Comparison of ENCODE assay signal across 8 cellular contexts in the genomic region with DNA sequence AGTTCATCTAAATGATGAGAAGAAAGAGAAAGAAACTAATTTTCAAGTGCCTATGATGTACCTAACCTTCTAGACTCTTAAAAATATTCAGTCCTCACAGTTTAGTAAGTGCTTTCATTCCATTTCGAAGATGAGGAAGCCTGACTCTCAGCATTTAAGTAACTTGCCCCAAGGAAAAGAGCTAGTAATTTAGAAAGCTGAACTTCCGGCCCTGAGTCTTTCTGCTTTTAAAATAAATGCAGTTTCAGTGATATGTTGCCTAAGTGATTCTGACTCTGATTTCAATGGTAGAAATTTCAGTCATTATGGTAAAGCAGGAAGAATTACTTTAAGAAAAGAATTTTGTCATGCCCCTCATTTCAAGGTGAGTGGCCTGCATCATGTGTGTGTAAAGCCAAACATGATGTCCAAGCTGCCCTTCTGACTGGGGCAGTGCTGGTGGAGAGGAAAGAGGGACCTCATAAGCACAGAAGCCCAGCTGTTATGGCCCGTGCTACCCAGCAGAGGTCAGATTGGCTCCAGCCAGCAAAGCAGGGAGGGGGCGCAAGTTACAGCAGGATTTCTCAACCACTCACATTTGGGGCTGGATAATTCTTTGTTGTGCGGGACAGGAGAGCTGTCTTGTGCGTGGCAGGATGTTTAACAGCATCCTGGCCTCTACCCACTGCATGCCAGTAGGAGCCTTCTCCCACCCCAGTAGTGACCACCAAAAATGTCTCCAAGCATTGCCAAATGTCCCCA. TPM values are rescaled to one million over a fixed set of nuclear protein-coding genes. Genes with fewer than 3 reads are reported as not detected.
DNase-seq lines count a peak whose midpoint lies in the region; ATAC-seq, FAIRE-seq and TF ChIP-seq lines count a peak whose summit lies in the region.

No MANE protein-coding gene starts in this region.

- no peak overlapping the region for H2BK5ac ChIP-seq in H9 (ENCODE audit: insufficient read length, low read length)

- H3K4me3 ChIP-seq in AG10803 (ENCODE audit: low read length) (no peak overlapping the region), astrocyte (ENCODE audit: insufficient read depth, low read depth, low read length) (no peak overlapping the region), vagina (no peak overlapping the region)

- no peak overlapping the region for H2BK20ac ChIP-seq in H9 (ENCODE audit: low read depth, low read length, poor library complexity, severe bottlenecking)

- no peaks in the 10 kb centered on the region for H4K20me1 ChIP-seq in H9 (ENCODE audit: control insufficient read depth, insufficient read depth, insufficient read length)
- H4K20me1 ChIP-seq in astrocyte (ENCODE audit: insufficient read depth, low read length), result no peaks in the 10 kb centered on the region

- no peaks in the 10 kb centered on the region for H3K36me3 Mint-ChIP-seq in H9 (ENCODE audit: insufficient read depth in 1 of 3, low read depth in 3 of 3)
- H3K36me3 Mint-ChIP-seq in astrocyte (ENCODE audit: low read depth, unreplicated experiment), result no peaks in the 10 kb centered on the region

- ATAC-seq in GM19397 (IDR thresholded peaks at IDR 0.05; ENCODE audit: unreplicated experiment), result no peak

- H3K23ac ChIP-seq in H9 (ENCODE audit: insufficient read length, low read depth, low read length), result no peak overlapping the region

- no peak overlapping the region for H2BK12ac ChIP-seq in H9 (ENCODE audit: insufficient read length, low read depth, low read length)

- H3K9ac ChIP-seq in H9 (ENCODE audit: extremely low read depth, insufficient read length, low read length), result no peak overlapping the region
- H3K9ac ChIP-seq in astrocyte (ENCODE audit: low read length), result no peak overlapping the region

- H2AFZ ChIP-seq in H9 (ENCODE audit: low read length) (no peak overlapping the region), astrocyte (ENCODE audit: low read depth, low read length) (peak overlapping the region; percentile 26)

- no peak overlapping the region for H4K8ac ChIP-seq in H9 (replicated peaks; ENCODE audit: insufficient read length, low read depth, low read length)

- no peak for FAIRE-seq in astrocyte (lab: Jason Lieb, UNC)

- H3K27ac ChIP-seq in H9 (ENCODE audit: insufficient read length, low read depth, low read length) (no peak overlapping the region), astrocyte (ENCODE audit: low read depth, low read length) (no peak overlapping the region), vagina (no peak overlapping the region)

- H2BK120ac ChIP-seq in H9 (ENCODE audit: low read depth, low read length, poor library complexity, severe bottlenecking), result no peak overlapping the region

- H4K91ac ChIP-seq in H9 (ENCODE audit: insufficient read length, low read depth, low read length), result no peak overlapping the region

- intact Hi-C loops in vagina (cut with DNase I), result no loop called here

- no peak overlapping the region for H3K18ac ChIP-seq in H9 (ENCODE audit: insufficient read length, low read depth, low read length)

- peaks cover 23% of the 10 kb centered on the region for H3K27me3 Mint-ChIP-seq in H9 (ENCODE audit: low read depth)
- H3K27me3 Mint-ChIP-seq in astrocyte (ENCODE audit: low read depth, unreplicated experiment), result peaks cover 5% of the 10 kb centered on the region

- H2BK15ac ChIP-seq in H9 (ENCODE audit: low read depth, low read length), result no peak overlapping the region

- H3K79me2 ChIP-seq in H9 (ENCODE audit: insufficient read depth, low read length) (no peaks in the 10 kb centered on the region), astrocyte (ENCODE audit: insufficient read depth, low read length) (no peaks in the 10 kb centered on the region)

- H3K23me2 ChIP-seq in H9 (ENCODE audit: insufficient read length, low read depth, low read length, poor library complexity, severe bottlenecking), result no peaks in the 10 kb centered on the region

- H3K36me3 ChIP-seq in astrocyte (ENCODE audit: insufficient read depth, low read length), result no peaks in the 10 kb centered on the region
- H3K36me3 ChIP-seq in vagina, result no peaks in the 10 kb centered on the region

- no peak overlapping the region for H2AK5ac ChIP-seq in H9 (ENCODE audit: insufficient read length, low read length)

- no peak overlapping the region for H3T11ph ChIP-seq in H9 (ENCODE audit: low read length)

- TF ChIP-seq CTCF in AG10803 (conservative IDR thresholded peaks at IDR 0.05; ENCODE audit: low read length), result peak; percentile 53
- peak; percentile 87 for TF ChIP-seq CTCF in H9 (conservative IDR thresholded peaks at IDR 0.05)
- peak; percentile 23 for TF ChIP-seq CTCF in astrocyte (IDR thresholded peaks at IDR 0.05; ENCODE audit: insufficient read depth, low read depth, low read length)
- TF ChIP-seq CTCF in vagina (IDR thresholded peaks at IDR 0.05), result no peak

- H3K9me3 ChIP-seq in H9 (ENCODE audit: control insufficient read depth, low read depth, low read length) (no peaks in the 10 kb centered on the region), astrocyte (ENCODE audit: insufficient read depth, low read depth, low read length) (no peaks in the 10 kb centered on the region), vagina (no peaks in the 10 kb centered on the region)

- no peaks in the 10 kb centered on the region for H3K79me1 ChIP-seq in H9 (ENCODE audit: insufficient read depth, low read depth, low read length, poor library complexity, severe bottlenecking)

- no peak for TF ChIP-seq POLR2A in vagina (IDR thresholded peaks at IDR 0.05)

- no peak overlapping the region for H3K14ac ChIP-seq in H9 (ENCODE audit: insufficient read depth, low read length)

- peak; percentile 31 for DNase-seq in AG10803 (ENCODE audit: low read depth)
- peak; percentile 85 for DNase-seq in H9
- no peak for DNase-seq in astrocyte (ENCODE audit: low read depth)
- DNase-seq in iPS-NIHi7 (ENCODE audit: extremely low spot score), result peak; percentile 85
- DNase-seq in GDM1 (lab: John Stamatoyannopoulos, UW), result no peak
- DNase-seq in LoVo (ENCODE audit: low spot score), result no peak
- DNase-seq in vagina (ENCODE audit: extremely low spot score in 2 of 2), result no peak

- no peak overlapping the region for H4K5ac ChIP-seq in H9 (ENCODE audit: insufficient read length, low read depth, low read length)

- H3K4me3 Mint-ChIP-seq in H9, result no peak overlapping the region; a peak in 1 of 5 replicates
- H3K4me3 Mint-ChIP-seq in astrocyte (ENCODE audit: unreplicated experiment), result no peak overlapping the region

- H3K4me2 ChIP-seq in H9 (ENCODE audit: insufficient read depth, insufficient read length, low read length), result no peak overlapping the region
- H3K4me2 ChIP-seq in astrocyte (ENCODE audit: low read length), result no peak overlapping the region

- H3K27ac Mint-ChIP-seq in H9, result no peak overlapping the region
- H3K27ac Mint-ChIP-seq in astrocyte (ENCODE audit: unreplicated experiment), result peak overlapping the region; percentile 13

- no peaks in the 10 kb centered on the region for H3K27me3 ChIP-seq in H9 (ENCODE audit: insufficient read depth, low read length)
- H3K27me3 ChIP-seq in astrocyte (ENCODE audit: insufficient read depth, low read length), result peaks cover 2% of the 10 kb centered on the region
- no peaks in the 10 kb centered on the region for H3K27me3 ChIP-seq in vagina

- H3K4me1 ChIP-seq in H9 (ENCODE audit: insufficient read depth, low read length), result peaks cover 2% of the 10 kb centered on the region; the same call in 1 of the 2 replicates
- no peaks in the 10 kb centered on the region for H3K4me1 ChIP-seq in astrocyte (ENCODE audit: insufficient read depth, low read length)
- H3K4me1 ChIP-seq in vagina, result no peaks in the 10 kb centered on the region

- H3K4me1 Mint-ChIP-seq in H9 (peaks cover 8 to 19% of the 10 kb centered on the region in 2 experiments), astrocyte (ENCODE audit: low read depth, unreplicated experiment) (peaks cover 12% of the 10 kb centered on the region)

- no peak overlapping the region for H3K56ac ChIP-seq in H9 (ENCODE audit: insufficient read length, low read depth, low read length)

- H3K9me3 Mint-ChIP-seq in H9, result no peaks in the 10 kb centered on the region
- no peaks in the 10 kb centered on the region for H3K9me3 Mint-ChIP-seq in astrocyte (ENCODE audit: unreplicated experiment)

- no peak overlapping the region for H3K4ac ChIP-seq in H9 (ENCODE audit: low read depth, low read length)

- no CpG with 5 or more reads among the region's 6 CpGs for WGBS in H9 (ENCODE audit: extremely low coverage, insufficient read length, low lambda C conversion rate)

RNA-seq across cellular contexts. Expression of a gene that starts 10.7 kb away (rescaled TPM):
- total RNA-seq in H9 (2021), result 0.20 and 0.44 TPM in 2 replicates
- total RNA-seq in astrocyte, result not detected in 2 replicates
- not detected for total RNA-seq in vagina

RNA-seq across cellular contexts. Expression of a gene that starts 28.2 kb away (rescaled TPM):
- total RNA-seq in H9 (2021) (0.55 and 0.70 TPM in 2 replicates), astrocyte (1.7 and 2.1 TPM in 2 replicates), vagina (not detected)

RNA-seq across cellular contexts. Expression of a gene that starts 43.0 kb away (rescaled TPM):
- total RNA-seq in H9 (2021), result 80.8 and 82.1 TPM in 2 replicates
- 374 and 470 TPM in 2 replicates for total RNA-seq in astrocyte
- total RNA-seq in vagina, result 89.1 TPM

RNA-seq across cellular contexts. Expression of a gene that starts 46.6 kb away (rescaled TPM):
- total RNA-seq in H9 (2021) (3.0 and 4.6 TPM in 2 replicates), astrocyte (2.5 and 3.5 TPM in 2 replicates), vagina (11.0 TPM)

Comparison
In these comparisons a context has a peak if more than half of its experiments do, and no peak if none do; other contexts are left out.
1. DNase-seq: peak in AG10803 (single experiment), H9 (single experiment) and iPS-NIHi7 (single experiment); none in astrocyte (single experiment), GDM1 (single experiment), LoVo (single experiment) and vagina (0 of 2).
2. CTCF ChIP-seq: peak in AG10803 (single experiment), H9 (single experiment) and astrocyte (single experiment); none in vagina (0 of 3).